ENCODE assay signal across 26 cellular contexts in the genomic region with DNA sequence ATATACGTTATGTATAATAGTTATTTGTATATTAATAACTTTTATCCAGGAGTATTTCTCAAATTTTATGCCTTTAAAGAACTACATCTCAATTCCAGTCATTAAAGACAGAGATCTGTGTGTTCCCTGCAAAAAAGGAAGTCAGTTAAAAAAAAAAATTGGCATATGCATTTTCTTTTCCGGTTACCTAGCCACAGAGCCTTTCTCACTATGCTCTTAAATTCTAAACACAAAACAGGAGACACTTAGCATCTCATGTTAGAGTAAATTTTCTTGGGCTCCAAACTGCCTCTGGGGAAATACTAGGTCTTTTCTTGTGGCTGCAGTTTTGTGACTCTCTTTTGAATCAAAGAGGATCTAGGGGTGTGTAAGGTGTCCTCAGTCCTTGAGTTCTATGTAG.
"Had no signal": no experiment of that assay in that cellular context is flagged by ENCODE, and none has a peak within 500 bp of the region (broad histone marks: within the 10 kb centered on the region; RNA-seq: fewer than 3 reads in every experiment).

No MANE protein-coding gene starts in this region.

- H3K36me3 ChIP-seq: breast epithelium, left ventricle myocardium inferior, prostate gland, thoracic aorta, upper lobe of right lung had no signal

- H3K4me3 Mint-ChIP-seq: activated naive CD8-positive, alpha-beta T cell treated with anti-CD3 and anti-CD28 coated beads, Interleukin-2, amount 10 ng/mL, durations not matched to agents 7 days and 5 days; activated T-cell treated with anti-CD3 and anti-CD28 coated beads, Interleukin-2, amount 50 U/mL, for 4 hours; central memory CD8-positive, alpha-beta T cell; effector memory CD8-positive, alpha-beta T cell; natural killer cell treated with Interleukin-12 subunit alpha and Interleukin-12 subunit beta and Interleukin-15 and Interleukin-18, amount 100 ng/mL, for 72 hours; WTC11 had no signal

- H3K27me3 ChIP-seq: breast epithelium, dorsolateral prefrontal cortex, upper lobe of right lung had no signal

- H3K27ac Mint-ChIP-seq: activated naive CD8-positive, alpha-beta T cell treated with anti-CD3 and anti-CD28 coated beads, Interleukin-2, amount 10 ng/mL, durations not matched to agents 7 days and 5 days; activated T-helper 2 cell treated with anti-CD3 and anti-CD28 coated beads, Interferon-gamma antibody, Interleukin-2, Interleukin-4, amounts not matched to agents 10 μg/mL and 5 μg/mL and 100 μg/mL, durations not matched to agents 14 hours and 24 hours and 36 hours; effector memory CD8-positive, alpha-beta T cell; natural killer cell treated with Interleukin-12 subunit alpha and Interleukin-12 subunit beta and Interleukin-15 and Interleukin-18, amount 100 ng/mL, for 72 hours; WTC11 had no signal

- H3K4me3 ChIP-seq: breast epithelium, dorsolateral prefrontal cortex, left ventricle myocardium inferior, prostate gland, thoracic aorta, upper lobe of right lung had no signal

- H3K9me3 Mint-ChIP-seq: activated naive CD8-positive, alpha-beta T cell treated with anti-CD3 and anti-CD28 coated beads, Interleukin-2, amount 10 ng/mL, durations not matched to agents 7 days and 5 days; activated T-cell treated with anti-CD3 and anti-CD28 coated beads, Interleukin-2, amount 50 U/mL, for 4 hours; activated T-helper 2 cell treated with anti-CD3 and anti-CD28 coated beads, Interferon-gamma antibody, Interleukin-2, Interleukin-4, amounts not matched to agents 10 μg/mL and 5 μg/mL and 100 μg/mL, durations not matched to agents 14 hours and 24 hours and 36 hours; central memory CD8-positive, alpha-beta T cell; natural killer cell treated with Interleukin-12 subunit alpha and Interleukin-12 subunit beta and Interleukin-15 and Interleukin-18, amount 100 ng/mL, for 72 hours had no signal

- H3K4me1 ChIP-seq: breast epithelium, left ventricle myocardium inferior, prostate gland, upper lobe of right lung had no signal

- ATAC-seq: activated T-cell treated with anti-CD3 and anti-CD28 coated beads, Interleukin-2, amount 50 U/mL, for 4 hours; effector memory CD8-positive, alpha-beta T cell; esophagus mucosa; natural killer cell treated with Interleukin-12 subunit alpha and Interleukin-12 subunit beta and Interleukin-15 and Interleukin-18, amount 100 ng/mL, for 72 hours; upper lobe of right lung; WTC11 had no signal

- DNase-seq: activated CD4-positive, alpha-beta T cell treated with anti-CD3 and anti-CD28 coated beads, Interleukin-2, amount 50 U/mL, for 4 hours; activated CD8-positive, alpha-beta memory T cell treated with anti-CD3 and anti-CD28 coated beads, Interleukin-2, amount 50 U/mL, for 48 hours; activated naive CD4-positive, alpha-beta T cell treated with Interleukin-2 at 50 U/mL for 16 hours; activated naive CD8-positive, alpha-beta T cell treated with anti-CD3 and anti-CD28 coated beads, Interleukin-2, amount 10 ng/mL, durations not matched to agents 7 days and 5 days; activated T-cell treated with anti-CD3 and anti-CD28 coated beads, Interleukin-2, amount 50 U/mL, for 4 hours; amniotic stem cell; dorsolateral prefrontal cortex; effector memory CD8-positive, alpha-beta T cell; foreskin melanocyte; hippocampal formation; kidney glomerular epithelial cell; left ventricle myocardium inferior; midbrain; stimulated activated CD4-positive, alpha-beta T cell treated with anti-CD3 and anti-CD28 coated beads, Interleukin-2, amount 100 ng/mL, for 48 hours; stimulated activated CD8-positive, alpha-beta memory T cell treated with anti-CD3 and anti-CD28 coated beads, Interleukin-4, amount 100 ng/mL, for 48 hours; stimulated activated naive CD4-positive, alpha-beta T cell; T-helper 9 cell; upper lobe of right lung had no signal

- H3K4me1 Mint-ChIP-seq: central memory CD8-positive, alpha-beta T cell had no signal

- H3K9me3 ChIP-seq: prostate gland, thoracic aorta, upper lobe of right lung had no signal

- H3K36me3 Mint-ChIP-seq: activated naive CD8-positive, alpha-beta T cell treated with anti-CD3 and anti-CD28 coated beads, Interleukin-2, amount 10 ng/mL, durations not matched to agents 7 days and 5 days; natural killer cell treated with Interleukin-12 subunit alpha and Interleukin-12 subunit beta and Interleukin-15 and Interleukin-18, amount 100 ng/mL, for 72 hours had no signal

- H3K27ac ChIP-seq: breast epithelium, dorsolateral prefrontal cortex, left ventricle myocardium inferior, prostate gland, thoracic aorta, upper lobe of right lung had no signal

- H3K27me3 Mint-ChIP-seq: activated naive CD8-positive, alpha-beta T cell treated with anti-CD3 and anti-CD28 coated beads, Interleukin-2, amount 10 ng/mL, durations not matched to agents 7 days and 5 days; central memory CD8-positive, alpha-beta T cell; effector memory CD8-positive, alpha-beta T cell; natural killer cell treated with Interleukin-12 subunit alpha and Interleukin-12 subunit beta and Interleukin-15 and Interleukin-18, amount 100 ng/mL, for 72 hours had no signal
